Comparison of ENCODE assay signal across 1 cellular context in the genomic region with DNA sequence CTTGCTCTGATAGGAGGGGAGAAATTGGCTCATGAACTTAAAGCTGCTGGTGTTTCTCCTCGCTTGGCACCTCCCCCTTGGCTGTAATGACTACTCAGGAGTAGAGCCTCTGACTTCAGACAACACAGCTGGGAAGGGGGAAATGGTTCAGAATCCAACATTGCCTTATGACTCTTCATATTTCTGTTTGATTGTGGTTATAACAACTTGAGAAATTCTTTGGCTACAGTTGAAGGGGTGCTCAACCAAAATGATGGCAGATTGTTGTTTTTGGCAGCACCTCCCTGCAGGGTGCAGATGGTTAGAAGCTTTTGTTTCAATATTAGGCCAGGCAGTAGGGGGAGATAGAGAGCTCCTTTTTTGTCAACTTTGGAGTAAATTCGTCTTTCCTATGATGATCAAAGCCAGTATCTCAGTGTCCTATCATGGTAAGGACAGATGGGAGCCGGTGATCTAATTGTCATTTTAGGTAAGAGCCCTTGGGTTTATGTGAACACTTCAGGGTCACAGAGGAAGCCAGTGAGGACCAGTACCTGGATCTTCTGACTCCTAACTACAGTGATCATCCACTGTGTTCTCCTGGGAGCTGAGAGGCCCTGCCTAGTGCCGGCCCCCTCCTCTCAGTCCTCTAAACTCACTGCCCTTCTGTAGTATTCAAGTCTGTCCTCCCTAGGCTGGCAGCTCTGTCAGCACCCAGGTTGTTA.
TF ChIP-seq lines count a peak whose summit lies in the region.

No MANE protein-coding gene starts in this region.

TF ChIP-seq in HepG2, 621 proteins besides CTCF, POLR2A, EP300 and RAD21 (continued from another document and continues in another):
- TF ChIP-seq ZBTB33 (CRISPR knock-in tag; IDR thresholded peaks at IDR 0.05) = no peak
- no peak for TF ChIP-seq NR2F1 (CRISPR knock-in tag; IDR thresholded peaks at IDR 0.05)
- no peak for TF ChIP-seq ARID2 (CRISPR knock-in tag; IDR thresholded peaks at IDR 0.05; ENCODE audit: borderline replicate concordance)
- no peak for TF ChIP-seq TCF12 (IDR thresholded peaks at IDR 0.05)
- no peak for TF ChIP-seq TCF12 (CRISPR knock-in tag; IDR thresholded peaks at IDR 0.05)
- no peak for TF ChIP-seq SP1 (IDR thresholded peaks at IDR 0.05)
- no peak for TF ChIP-seq SP1 (CRISPR knock-in tag; IDR thresholded peaks at IDR 0.05)
- TF ChIP-seq, protein P1, sequence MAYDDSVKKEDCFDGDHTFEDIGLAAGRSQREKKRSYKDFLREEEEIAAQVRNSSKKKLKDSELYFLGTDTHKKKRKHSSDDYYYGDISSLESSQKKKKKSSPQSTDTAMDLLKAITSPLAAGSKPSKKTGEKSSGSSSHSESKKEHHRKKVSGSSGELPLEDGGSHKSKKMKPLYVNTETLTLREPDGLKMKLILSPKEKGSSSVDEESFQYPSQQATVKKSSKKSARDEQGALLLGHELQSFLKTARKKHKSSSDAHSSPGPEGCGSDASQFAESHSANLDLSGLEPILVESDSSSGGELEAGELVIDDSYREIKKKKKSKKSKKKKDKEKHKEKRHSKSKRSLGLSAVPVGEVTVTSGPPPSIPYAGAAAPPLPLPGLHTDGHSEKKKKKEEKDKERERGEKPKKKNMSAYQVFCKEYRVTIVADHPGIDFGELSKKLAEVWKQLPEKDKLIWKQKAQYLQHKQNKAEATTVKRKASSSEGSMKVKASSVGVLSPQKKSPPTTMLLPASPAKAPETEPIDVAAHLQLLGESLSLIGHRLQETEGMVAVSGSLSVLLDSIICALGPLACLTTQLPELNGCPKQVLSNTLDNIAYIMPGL (CRISPR knock-in tag; IDR thresholded peaks at IDR 0.05; ENCODE audit: borderline replicate concordance in 1 of 2, low read depth in 1 of 2) = 0 out of 4 replicates have a peak, but pooled peaks of 1 of the 2 experiments have one; percentile 33
- TF ChIP-seq ZNF563 (CRISPR knock-in tag; IDR thresholded peaks at IDR 0.05) = no peak
- TF ChIP-seq, protein P2, sequence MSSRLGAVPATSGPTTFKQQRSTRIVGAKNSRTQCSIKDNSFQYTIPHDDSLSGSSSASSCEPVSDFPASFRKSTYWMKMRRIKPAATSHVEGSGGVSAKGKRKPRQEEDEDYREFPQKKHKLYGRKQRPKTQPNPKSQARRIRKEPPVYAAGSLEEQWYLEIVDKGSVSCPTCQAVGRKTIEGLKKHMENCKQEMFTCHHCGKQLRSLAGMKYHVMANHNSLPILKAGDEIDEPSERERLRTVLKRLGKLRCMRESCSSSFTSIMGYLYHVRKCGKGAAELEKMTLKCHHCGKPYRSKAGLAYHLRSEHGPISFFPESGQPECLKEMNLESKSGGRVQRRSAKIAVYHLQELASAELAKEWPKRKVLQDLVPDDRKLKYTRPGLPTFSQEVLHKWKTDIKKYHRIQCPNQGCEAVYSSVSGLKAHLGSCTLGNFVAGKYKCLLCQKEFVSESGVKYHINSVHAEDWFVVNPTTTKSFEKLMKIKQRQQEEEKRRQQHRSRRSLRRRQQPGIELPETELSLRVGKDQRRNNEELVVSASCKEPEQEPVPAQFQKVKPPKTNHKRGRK (CRISPR knock-in tag; IDR thresholded peaks at IDR 0.05) = no peak
- no peak for TF ChIP-seq ZNF672 (CRISPR knock-in tag; IDR thresholded peaks at IDR 0.05)
- TF ChIP-seq MLXIP (CRISPR knock-in tag; IDR thresholded peaks at IDR 0.05; ENCODE audit: borderline replicate concordance) = no peak
- no peak for TF ChIP-seq NFKBIZ (CRISPR knock-in tag; IDR thresholded peaks at IDR 0.05)
- no peak for TF ChIP-seq ZNF276 (CRISPR knock-in tag; IDR thresholded peaks at IDR 0.05; ENCODE audit: low read depth)
- TF ChIP-seq MAFF (IDR thresholded peaks at IDR 0.05; ENCODE audit: low read depth, low read length) = no peak
- no peak for TF ChIP-seq KLF15 (CRISPR knock-in tag; IDR thresholded peaks at IDR 0.05; ENCODE audit: borderline replicate concordance)
- no peak for TF ChIP-seq HOXA7 (CRISPR knock-in tag; IDR thresholded peaks at IDR 0.05)
- no peak for TF ChIP-seq CERS6 (CRISPR knock-in tag; IDR thresholded peaks at IDR 0.05)
- TF ChIP-seq ZSCAN25 (CRISPR knock-in tag; IDR thresholded peaks at IDR 0.05) = no peak
- peak; percentile 61 for TF ChIP-seq XRCC5 (optimal IDR thresholded peaks at IDR 0.05; ENCODE audit: low read length)
- no peak for TF ChIP-seq PRDM4 (CRISPR knock-in tag; IDR thresholded peaks at IDR 0.05; ENCODE audit: borderline replicate concordance)
- TF ChIP-seq, protein P3, sequence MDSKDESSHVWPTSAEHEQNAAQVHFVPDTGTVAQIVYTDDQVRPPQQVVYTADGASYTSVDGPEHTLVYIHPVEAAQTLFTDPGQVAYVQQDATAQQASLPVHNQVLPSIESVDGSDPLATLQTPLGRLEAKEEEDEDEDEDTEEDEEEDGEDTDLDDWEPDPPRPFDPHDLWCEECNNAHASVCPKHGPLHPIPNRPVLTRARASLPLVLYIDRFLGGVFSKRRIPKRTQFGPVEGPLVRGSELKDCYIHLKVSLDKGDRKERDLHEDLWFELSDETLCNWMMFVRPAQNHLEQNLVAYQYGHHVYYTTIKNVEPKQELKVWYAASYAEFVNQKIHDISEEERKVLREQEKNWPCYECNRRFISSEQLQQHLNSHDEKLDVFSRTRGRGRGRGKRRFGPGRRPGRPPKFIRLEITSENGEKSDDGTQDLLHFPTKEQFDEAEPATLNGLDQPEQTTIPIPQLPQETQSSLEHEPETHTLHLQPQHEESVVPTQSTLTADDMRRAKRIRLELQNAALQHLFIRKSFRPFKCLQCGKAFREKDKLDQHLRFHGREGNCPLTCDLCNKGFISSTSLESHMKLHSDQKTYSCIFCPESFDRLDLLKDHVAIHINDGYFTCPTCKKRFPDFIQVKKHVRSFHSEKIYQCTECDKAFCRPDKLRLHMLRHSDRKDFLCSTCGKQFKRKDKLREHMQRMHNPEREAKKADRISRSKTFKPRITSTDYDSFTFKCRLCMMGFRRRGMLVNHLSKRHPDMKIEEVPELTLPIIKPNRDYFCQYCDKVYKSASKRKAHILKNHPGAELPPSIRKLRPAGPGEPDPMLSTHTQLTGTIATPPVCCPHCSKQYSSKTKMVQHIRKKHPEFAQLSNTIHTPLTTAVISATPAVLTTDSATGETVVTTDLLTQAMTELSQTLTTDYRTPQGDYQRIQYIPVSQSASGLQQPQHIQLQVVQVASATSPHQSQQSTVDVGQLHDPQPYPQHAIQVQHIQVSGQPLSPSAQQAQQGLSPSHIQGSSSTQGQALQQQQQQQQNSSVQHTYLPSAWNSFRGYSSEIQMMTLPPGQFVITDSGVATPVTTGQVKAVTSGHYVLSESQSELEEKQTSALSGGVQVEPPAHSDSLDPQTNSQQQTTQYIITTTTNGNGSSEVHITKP (CRISPR knock-in tag; IDR thresholded peaks at IDR 0.05; ENCODE audit: low read depth) = no peak
- TF ChIP-seq, protein P4, sequence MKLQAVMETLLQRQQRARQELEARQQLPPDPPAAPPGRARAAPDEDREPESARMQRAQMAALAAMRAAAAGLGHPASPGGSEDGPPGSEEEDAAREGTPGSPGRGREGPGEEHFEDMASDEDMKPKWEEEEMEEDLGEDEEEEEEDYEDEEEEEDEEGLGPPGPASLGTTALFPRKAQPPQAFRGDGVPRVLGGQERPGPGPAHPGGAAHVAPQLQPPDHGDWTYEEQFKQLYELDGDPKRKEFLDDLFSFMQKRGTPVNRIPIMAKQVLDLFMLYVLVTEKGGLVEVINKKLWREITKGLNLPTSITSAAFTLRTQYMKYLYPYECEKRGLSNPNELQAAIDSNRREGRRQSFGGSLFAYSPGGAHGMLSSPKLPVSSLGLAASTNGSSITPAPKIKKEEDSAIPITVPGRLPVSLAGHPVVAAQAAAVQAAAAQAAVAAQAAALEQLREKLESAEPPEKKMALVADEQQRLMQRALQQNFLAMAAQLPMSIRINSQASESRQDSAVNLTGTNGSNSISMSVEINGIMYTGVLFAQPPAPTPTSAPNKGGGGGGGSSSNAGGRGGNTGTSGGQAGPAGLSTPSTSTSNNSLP (IDR thresholded peaks at IDR 0.05; ENCODE audit: low read depth, low read length) = no peak
- TF ChIP-seq ZNF446 (CRISPR knock-in tag; IDR thresholded peaks at IDR 0.05) = no peak
- no peak for TF ChIP-seq MXD3 (CRISPR knock-in tag; IDR thresholded peaks at IDR 0.05)
- no peak for TF ChIP-seq ZNF431 (CRISPR knock-in tag; IDR thresholded peaks at IDR 0.05; ENCODE audit: borderline replicate concordance, low read depth)
- 0 out of 2 replicates have a peak, but pooled peaks have one; percentile 36 for TF ChIP-seq ZNF180 (CRISPR knock-in tag; IDR thresholded peaks at IDR 0.05; ENCODE audit: borderline replicate concordance, low read depth)
- TF ChIP-seq PHF21A (CRISPR knock-in tag; IDR thresholded peaks at IDR 0.05) = 0 out of 2 replicates have a peak, but pooled peaks have one; percentile 17
- TF ChIP-seq ZFP90 (CRISPR knock-in tag; IDR thresholded peaks at IDR 0.05; ENCODE audit: borderline replicate concordance) = no peak
